ENCODE assay signal across 27 cellular contexts in the genomic region with DNA sequence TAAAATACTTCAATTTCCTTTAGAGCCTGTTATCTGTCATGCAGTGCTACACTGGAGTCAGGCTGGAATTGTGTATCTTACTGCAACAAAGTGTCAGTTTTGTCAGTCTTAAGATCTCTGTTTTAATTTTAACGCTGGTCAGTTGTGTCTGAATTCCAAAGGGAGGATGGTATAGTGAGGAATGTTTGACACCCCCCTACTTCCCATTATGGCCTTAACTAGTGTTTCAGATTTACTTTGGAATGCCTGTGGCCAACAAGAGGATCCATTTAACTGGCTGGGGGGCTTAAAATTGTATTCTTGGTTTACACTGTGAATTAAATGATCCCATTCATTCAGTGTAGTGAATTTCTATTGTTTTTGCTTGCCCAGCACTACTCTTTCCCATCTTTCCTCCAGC.
DNase-seq lines count a peak whose midpoint lies in the region; ATAC-seq, FAIRE-seq and TF ChIP-seq lines count a peak whose summit lies in the region.
"Had no signal": no experiment of that assay in that cellular context is flagged by ENCODE, and none has a peak within 500 bp of the region (broad histone marks: within the 10 kb centered on the region; RNA-seq: fewer than 3 reads in every experiment).

No MANE protein-coding gene starts in this region.

- H3K4me2 ChIP-seq in astrocyte (ENCODE audit: low read length) (no peak overlapping the region), mesenchymal stem cell (ENCODE audit: low read length, poor library complexity, severe bottlenecking) (no peak overlapping the region), osteoblast (ENCODE audit: insufficient read depth, low read length) (no peak overlapping the region)
- H3K4me2 ChIP-seq: A549; BLaER1 treated with 17β-estradiol and CSF1 and Interleukin-3, amounts not matched to agents 10 nM and 100 nM; PC-9; SK-N-SH had no signal

- H3K4ac ChIP-seq in mesenchymal stem cell (ENCODE audit: low read depth in 1 of 2, low read length in 2 of 2): no peak overlapping the region

- peaks cover 6% of the 10 kb centered on the region for H3K4me1 ChIP-seq in astrocyte (ENCODE audit: insufficient read depth, low read length)
- H3K4me1 ChIP-seq in mesenchymal stem cell (ENCODE audit: control insufficient read depth, insufficient read depth, low read depth, low read length): no peaks in the 10 kb centered on the region
- H3K4me1 ChIP-seq in osteoblast (ENCODE audit: insufficient read depth, low read length): peaks cover 6% of the 10 kb centered on the region
- no peaks in the 10 kb centered on the region for H3K4me1 ChIP-seq in pancreas
- H3K4me1 ChIP-seq: A549 had no signal

- WGBS in mesenchymal stem cell: 60% methylated on average over 1 of the region's 1 CpG
- 44 to 63% methylated on average over 1 of the region's 1 CpG for whole genome bisulfite sequencing in pancreas, 2 donors

- H2AFZ ChIP-seq in astrocyte (ENCODE audit: low read depth, low read length): no peak overlapping the region
- no peak overlapping the region for H2AFZ ChIP-seq in mesenchymal stem cell (ENCODE audit: low read depth, low read length)
- H2AFZ ChIP-seq in osteoblast (ENCODE audit: low read length): peak overlapping the region; percentile 4
- H2AFZ ChIP-seq: PC-9 had no signal

- TF ChIP-seq CTCF in astrocyte (IDR thresholded peaks at IDR 0.05; ENCODE audit: insufficient read depth, low read depth, low read length): no peak
- no peak for TF ChIP-seq CTCF in osteoblast (IDR thresholded peaks at IDR 0.05; ENCODE audit: extremely low read depth, low read depth, low read length)
- TF ChIP-seq CTCF in pancreas (IDR thresholded peaks at IDR 0.05): no peak

- no peaks in the 10 kb centered on the region for H3K27me3 Mint-ChIP-seq in astrocyte (ENCODE audit: low read depth, unreplicated experiment)

- no peak overlapping the region for H3K9ac ChIP-seq in astrocyte (ENCODE audit: low read length)
- H3K9ac ChIP-seq in mesenchymal stem cell (ENCODE audit: low read length): no peak overlapping the region
- H3K9ac ChIP-seq: BLaER1 treated with 17β-estradiol and CSF1 and Interleukin-3, amounts not matched to agents 10 nM and 100 nM; GM23248; SK-N-SH had no signal

- H3K27me3 ChIP-seq in astrocyte (ENCODE audit: insufficient read depth, low read length) (no peaks in the 10 kb centered on the region), mesenchymal stem cell (ENCODE audit: control insufficient read depth in 1 of 2, insufficient read depth in 1 of 2, low read length in 2 of 2) (no peaks in the 10 kb centered on the region), osteoblast (ENCODE audit: insufficient read depth, low read length) (no peaks in the 10 kb centered on the region), pancreas (no peaks in the 10 kb centered on the region)
- H3K27me3 ChIP-seq: BLaER1 treated with 17β-estradiol and CSF1 and Interleukin-3, amounts not matched to agents 10 nM and 100 nM had no signal

- H2BK120ac ChIP-seq in mesenchymal stem cell (ENCODE audit: low read depth, low read length): no peak overlapping the region

- H3K18ac ChIP-seq in mesenchymal stem cell (ENCODE audit: low read depth in 1 of 2, low read length in 2 of 2): no peak overlapping the region

- no peaks in the 10 kb centered on the region for H3K79me2 ChIP-seq in astrocyte (ENCODE audit: insufficient read depth, low read length)
- no peaks in the 10 kb centered on the region for H3K79me2 ChIP-seq in osteoblast (ENCODE audit: insufficient read depth, low read length)

- H3K79me1 ChIP-seq in mesenchymal stem cell (replicated peaks; ENCODE audit: low read length, poor library complexity, severe bottlenecking): no peaks in the 10 kb centered on the region

- FAIRE-seq in astrocyte (lab: Jason Lieb, UNC) (peak; percentile 59), pancreas (lab: Jason Lieb, UNC) (no peak)
- FAIRE-seq: A549 had no signal

- H2BK5ac ChIP-seq in mesenchymal stem cell (ENCODE audit: low read depth, low read length, poor library complexity, severe bottlenecking): no peak overlapping the region

- H3K9me3 Mint-ChIP-seq in astrocyte (ENCODE audit: unreplicated experiment): peaks cover 8% of the 10 kb centered on the region
- H3K9me3 Mint-ChIP-seq: CD8-positive, alpha-beta T cell had no signal

- no peaks in the 10 kb centered on the region for H3K9me3 ChIP-seq in astrocyte (ENCODE audit: insufficient read depth, low read depth, low read length)
- peaks cover 7% of the 10 kb centered on the region for H3K9me3 ChIP-seq in mesenchymal stem cell (ENCODE audit: control insufficient read depth, low read length)
- no peaks in the 10 kb centered on the region for H3K9me3 ChIP-seq in osteoblast (ENCODE audit: low read depth, low read length)
- no peaks in the 10 kb centered on the region for H3K9me3 ChIP-seq in pancreas
- H3K9me3 ChIP-seq: A549; BLaER1 treated with 17β-estradiol and CSF1 and Interleukin-3, amounts not matched to agents 10 nM and 100 nM; SK-N-SH had no signal

- no peak overlapping the region for H4K8ac ChIP-seq in mesenchymal stem cell (ENCODE audit: low read length)

- no peak overlapping the region for H2AK5ac ChIP-seq in mesenchymal stem cell (ENCODE audit: low read length, severe bottlenecking)

- no peak overlapping the region for H3K14ac ChIP-seq in mesenchymal stem cell (ENCODE audit: low read length in 2 of 2)

- H4K20me1 ChIP-seq in astrocyte (ENCODE audit: insufficient read depth, low read length) (no peaks in the 10 kb centered on the region), osteoblast (ENCODE audit: insufficient read depth, low read length) (no peaks in the 10 kb centered on the region)
- H4K20me1 ChIP-seq: BLaER1 treated with 17β-estradiol and CSF1 and Interleukin-3, amounts not matched to agents 10 nM and 100 nM had no signal

- peak overlapping the region; percentile 86 for H3K27ac Mint-ChIP-seq in astrocyte (ENCODE audit: unreplicated experiment)
- H3K27ac Mint-ChIP-seq: CD8-positive, alpha-beta T cell had no signal

- no peak overlapping the region for H2BK12ac ChIP-seq in mesenchymal stem cell (ENCODE audit: low read length in 2 of 2)

- H3K4me1 Mint-ChIP-seq in astrocyte (ENCODE audit: low read depth, unreplicated experiment): peaks cover 26% of the 10 kb centered on the region

- no peak overlapping the region for H4K91ac ChIP-seq in mesenchymal stem cell (ENCODE audit: low read length)

- no peak overlapping the region for H2BK15ac ChIP-seq in mesenchymal stem cell (ENCODE audit: low read depth, poor library complexity, severe bottlenecking)

- H3K27ac ChIP-seq in astrocyte (ENCODE audit: low read depth, low read length) (no peak overlapping the region), mesenchymal stem cell (ENCODE audit: low read length, poor library complexity, severe bottlenecking) (peak overlapping the region; percentile 28), osteoblast (ENCODE audit: low read depth, low read length) (no peak overlapping the region), pancreas (no peak overlapping the region)
- H3K27ac ChIP-seq: A549; BLaER1 treated with 17β-estradiol and CSF1 and Interleukin-3, amounts not matched to agents 10 nM and 100 nM; GM23248; PC-9 had no signal

- no peak overlapping the region for H3K23ac ChIP-seq in mesenchymal stem cell (ENCODE audit: low read length in 2 of 2)

- intact Hi-C loops in pancreas (cut with DNase I): no loop called here

- ATAC-seq in pancreas: no peak
- no peak for ATAC-seq in GM21529 (IDR thresholded peaks at IDR 0.05; ENCODE audit: unreplicated experiment)
- ATAC-seq in GM19324 (IDR thresholded peaks at IDR 0.05; ENCODE audit: low FRiP score, unreplicated experiment): no peak
- ATAC-seq: A549; CD8-positive, alpha-beta T cell; HCT116 had no signal

- H3K36me3 Mint-ChIP-seq in astrocyte (ENCODE audit: low read depth, unreplicated experiment): peaks cover 3% of the 10 kb centered on the region
- H3K36me3 Mint-ChIP-seq: CD8-positive, alpha-beta T cell had no signal

- H3K36me3 ChIP-seq in astrocyte (ENCODE audit: insufficient read depth, low read length) (no peaks in the 10 kb centered on the region), mesenchymal stem cell (ENCODE audit: control insufficient read depth in 1 of 2, insufficient read depth in 2 of 2, low read depth in 1 of 2, low read length in 2 of 2) (no peaks in the 10 kb centered on the region), osteoblast (ENCODE audit: insufficient read depth, low read length) (no peaks in the 10 kb centered on the region), pancreas (no peaks in the 10 kb centered on the region)
- H3K36me3 ChIP-seq: BLaER1 treated with 17β-estradiol and CSF1 and Interleukin-3, amounts not matched to agents 10 nM and 100 nM had no signal

- H3K4me3 Mint-ChIP-seq in astrocyte (ENCODE audit: unreplicated experiment): no peak overlapping the region
- H3K4me3 Mint-ChIP-seq: CD8-positive, alpha-beta T cell had no signal

- DNase-seq in EH (ENCODE audit: low read depth) (peak; percentile 62), astrocyte (ENCODE audit: low read depth) (peak; percentile 57), mesenchymal stem cell (no peak), osteoblast (ENCODE audit: insufficient read length, low spot score, missing footprints) (no peak), pancreas (no peak), Ammon's horn (ENCODE audit: low spot score) (no peak)
- DNase-seq: Calu3; CD8-positive, alpha-beta T cell; DMS153; GDM1; GM23248; KG1; NCI-H1105; NCI-H146; NCI-H2029; NCI-H226; NCI-H510A treated with DMSO at 0.1 percent for 48 hours; NCI-H748 treated with DMSO at 0.1 percent for 48 hours; PC-9; RPMI8226; SHP77; SK-N-SH had no signal

- no peak overlapping the region for H3K4me3 ChIP-seq in astrocyte (ENCODE audit: insufficient read depth, low read depth, low read length)
- no peak overlapping the region for H3K4me3 ChIP-seq in mesenchymal stem cell (ENCODE audit: insufficient read depth in 1 of 2, low read depth in 1 of 2, low read length in 2 of 2)
- no peak overlapping the region for H3K4me3 ChIP-seq in osteoblast (ENCODE audit: insufficient read depth, low read length)
- H3K4me3 ChIP-seq in pancreas: no peak overlapping the region
- H3K4me3 ChIP-seq: A549; BLaER1 treated with 17β-estradiol and CSF1 and Interleukin-3, amounts not matched to agents 10 nM and 100 nM; GM23248; PC-9 had no signal

Comparison
In these comparisons a context has a peak if more than half of its experiments do, and no peak if none do; other contexts are left out.
1. DNase-seq: peak in EH (single experiment) and astrocyte (single experiment); none in mesenchymal stem cell (single experiment), osteoblast (single experiment), pancreas (0 of 6) and Ammon's horn (single experiment).